ENCODE assay signal across 22 cellular contexts in genomic region chr6:41040911-41041536, GRCh38. TPM values are rescaled to one million over a fixed set of nuclear protein-coding genes. Genes with fewer than 3 reads are reported as not detected.
DNase-seq lines count a peak whose midpoint lies in the region; ATAC-seq, FAIRE-seq and TF ChIP-seq lines count a peak whose summit lies in the region.
"Had no signal": no experiment of that assay in that cellular context is flagged by ENCODE, and none has a peak within 500 bp of the region (broad histone marks: within the 10 kb centered on the region; RNA-seq: fewer than 3 reads in every experiment).

No MANE protein-coding gene starts in this region.

- H3K9me3 ChIP-seq in astrocyte (ENCODE audit: insufficient read depth, low read depth, low read length) = no peaks in the 10 kb centered on the region
- H3K9me3 ChIP-seq in HepG2 (ENCODE audit: low read length) = no peaks in the 10 kb centered on the region
- no peaks in the 10 kb centered on the region for H3K9me3 ChIP-seq in small intestine (ENCODE audit: control insufficient read depth, low read depth)
- H3K9me3 ChIP-seq in uterus = no peaks in the 10 kb centered on the region

- no peak overlapping the region for H2AFZ ChIP-seq in astrocyte (ENCODE audit: low read depth, low read length)
- no peak overlapping the region for H2AFZ ChIP-seq in HepG2 (ENCODE audit: low read length)

- WGBS in HepG2 (ENCODE audit: low lambda C conversion rate) = 48% methylated on average over 1 of the region's 1 CpG
- WGBS in small intestine, 3 donors = 22 to 63% (median 50%) methylated on average over 1 of the region's 1 CpG

- TF ChIP-seq POLR2A in HepG2 (IDR thresholded peaks at IDR 0.05; ENCODE audit: insufficient read depth in 1 of 2, low read depth in 2 of 2, low read length in 2 of 2) (no peak), uterus (IDR thresholded peaks at IDR 0.05) (no peak)

- no peaks in the 10 kb centered on the region for H3K27me3 Mint-ChIP-seq in astrocyte (ENCODE audit: low read depth, unreplicated experiment)
- H3K27me3 Mint-ChIP-seq: stimulated activated memory B cell treated with anti-CD40 and anti-IgM and Interleukin-4, amounts not matched to agents 10 μg/mL and 1 μg/mL and 100 μg/mL, for 72 hours had no signal

- peaks cover 19% of the 10 kb centered on the region for H3K4me1 Mint-ChIP-seq in astrocyte (ENCODE audit: low read depth, unreplicated experiment)
- H3K4me1 Mint-ChIP-seq: stimulated activated memory B cell treated with anti-CD40 and anti-IgM and Interleukin-4, amounts not matched to agents 10 μg/mL and 1 μg/mL and 100 μg/mL, for 72 hours had no signal

- H3K27ac ChIP-seq in astrocyte (ENCODE audit: low read depth, low read length) (no peak overlapping the region), HepG2 (ENCODE audit: extremely low read length, insufficient read depth, low read length) (peak overlapping the region; percentile 94), small intestine (ENCODE audit: low read depth in 1 of 2, low read length in 1 of 2) (peak overlapping the region; percentile 88 to 94), uterus (no peak overlapping the region)
- H3K27ac ChIP-seq: 22Rv1, WERI-Rb-1 had no signal

- H3K27ac Mint-ChIP-seq in astrocyte (ENCODE audit: unreplicated experiment) = peak overlapping the region; percentile 86
- H3K27ac Mint-ChIP-seq: HFFc6; mesothelial cell of epicardium; stimulated activated memory B cell treated with anti-CD40 and anti-IgM and Interleukin-4, amounts not matched to agents 10 μg/mL and 1 μg/mL and 100 μg/mL, for 72 hours had no signal

- POLR2A ChIA-PET in HepG2 (lab: Yijun Ruan, JAX) = interaction anchor here (0.8 to 4.2 kb wide), 17 partner anchors 9 to 479 kb away, joined by 3 to 59 read pairs (median 10); partner anchors contain the start of genes APOBEC2, NFYA and OARD1

- FAIRE-seq in astrocyte (lab: Jason Lieb, UNC) (no peak), HepG2 (lab: Jason Lieb, UNC) (no peak), small intestine (lab: Jason Lieb, UNC) (no peak)
- FAIRE-seq: colon had no signal

- TF ChIP-seq RAD21 in HepG2 (CRISPR knock-in tag; IDR thresholded peaks at IDR 0.05) = no peak

- H3K9ac ChIP-seq in astrocyte (ENCODE audit: low read length) (no peak overlapping the region), HepG2 (ENCODE audit: insufficient read depth, low read depth, low read length) (peak overlapping the region; percentile 73)

- TF ChIP-seq EP300 in HepG2 (IDR thresholded peaks at IDR 0.05; ENCODE audit: low read depth in 2 of 2, low read length in 2 of 2) = no peak
- no peak for TF ChIP-seq EP300 in HepG2 (CRISPR knock-in tag; IDR thresholded peaks at IDR 0.05; ENCODE audit: borderline replicate concordance)

- no peak overlapping the region for H3K4me3 Mint-ChIP-seq in astrocyte (ENCODE audit: unreplicated experiment)
- H3K4me3 Mint-ChIP-seq: HFFc6; mesothelial cell of epicardium; stimulated activated memory B cell treated with anti-CD40 and anti-IgM and Interleukin-4, amounts not matched to agents 10 μg/mL and 1 μg/mL and 100 μg/mL, for 72 hours had no signal

- no peak overlapping the region for H3K4me3 ChIP-seq in astrocyte (ENCODE audit: insufficient read depth, low read depth, low read length)
- H3K4me3 ChIP-seq in HepG2 (replicated peaks in 1 of 3; ENCODE audit: insufficient read depth in 1 of 3, low read depth in 2 of 3, low read length in 3 of 3) = peak overlapping the region in 1 of 3 experiments; percentile 64; a peak in 1 of 6 replicates
- H3K4me3 ChIP-seq in small intestine (ENCODE audit: low read depth in 1 of 2, low read length in 2 of 2) = no peak overlapping the region
- H3K4me3 ChIP-seq in uterus = no peak overlapping the region

- H3K4me2 ChIP-seq in astrocyte (ENCODE audit: low read length) (no peak overlapping the region), HepG2 (ENCODE audit: low read depth, low read length) (peak overlapping the region; percentile 79)

- in situ Hi-C loops in HepG2 (cut with HindIII; ENCODE audit: extremely low pct_ligation_motif_present, low pct_unique_long_range_greater_than_20kb) = loop anchor here (25.0 kb wide), 1 partner anchor 704 kb away; no protein-coding TSS in a partner anchor

- TF ChIP-seq CTCF in astrocyte (IDR thresholded peaks at IDR 0.05; ENCODE audit: insufficient read depth, low read depth, low read length) = no peak
- no peak for TF ChIP-seq CTCF in HepG2 (CRISPR knock-in tag; IDR thresholded peaks at IDR 0.05)
- no peak for TF ChIP-seq CTCF in uterus (IDR thresholded peaks at IDR 0.05)

- DNase-seq in NCI-H146 (lab: John Stamatoyannopoulos, UW) = peak; percentile 22
- no peak for DNase-seq in NCI-H146 treated with DMSO at 0.1 percent for 48 hours (lab: John Stamatoyannopoulos, UW; ENCODE audit: unreplicated experiment)
- DNase-seq in astrocyte (ENCODE audit: low read depth) = no peak
- DNase-seq in HepG2 (ENCODE audit: low spot score) = no peak
- DNase-seq in small intestine = no peak
- no peak for DNase-seq in uterus
- no peak for DNase-seq in activated gamma-delta T cell treated with Interleukin-2 at 50 U/mL for 16 hours
- DNase-seq: activated CD8-positive, alpha-beta memory T cell treated with anti-CD3 and anti-CD28 coated beads, Interleukin-2, amount 50 U/mL, for 48 hours; HFFc6; NCI-H1105 treated with DMSO at 0.1 percent for 48 hours; NCI-H524 treated with DMSO at 0.1 percent for 48 hours; stimulated activated CD4-positive, alpha-beta T cell treated with anti-CD3 and anti-CD28 coated beads, Interleukin-2, amount 100 ng/mL, for 24 hours; WERI-Rb-1 had no signal

- BruUV-seq in HepG2 (replicated peaks; lab: Mats Ljungman, UMichigan) = no TSS peak

- H3K36me3 Mint-ChIP-seq in astrocyte (ENCODE audit: low read depth, unreplicated experiment) = no peaks in the 10 kb centered on the region
- H3K36me3 Mint-ChIP-seq: mesothelial cell of epicardium had no signal

- CTCF ChIA-PET in HepG2 (lab: Yijun Ruan, JAX; ENCODE audit: low intra/inter-chr PET ratio, low total read pairs) = interaction anchor here (3.3 kb wide), 1 partner anchor 24 kb away, joined by 25 read pairs; no protein-coding TSS in a partner anchor

- H3K36me3 ChIP-seq in astrocyte (ENCODE audit: insufficient read depth, low read length) = no peaks in the 10 kb centered on the region
- H3K36me3 ChIP-seq in HepG2 (replicated peaks in 1 of 2; ENCODE audit: control insufficient read depth in 1 of 2, insufficient read depth in 2 of 2, low read length in 2 of 2) = no peaks in the 10 kb centered on the region
- H3K36me3 ChIP-seq in small intestine (ENCODE audit: control insufficient read depth in 2 of 2, insufficient read depth in 2 of 2, low read length in 2 of 2) = no peaks in the 10 kb centered on the region
- H3K36me3 ChIP-seq in uterus = no peaks in the 10 kb centered on the region
- H3K36me3 ChIP-seq: WERI-Rb-1 had no signal

- intact Hi-C loops in HepG2 (cut with micrococcal nuclease; ENCODE audit: unreplicated experiment) = loop anchor here (1.0 to 5.0 kb wide), 2 partner anchors 24 to 44 kb away; no protein-coding TSS in a partner anchor
- intact Hi-C loops in uterus (cut with DNase I; ENCODE audit: low total_unique reads) = no loop called here

- H3K79me2 ChIP-seq in astrocyte (ENCODE audit: insufficient read depth, low read length) (no peaks in the 10 kb centered on the region), HepG2 (ENCODE audit: insufficient read depth, low read length) (no peaks in the 10 kb centered on the region)

- H3K27me3 ChIP-seq in astrocyte (ENCODE audit: insufficient read depth, low read length) = peaks cover 3% of the 10 kb centered on the region
- H3K27me3 ChIP-seq in HepG2 (ENCODE audit: control insufficient read depth in 1 of 2, insufficient read depth in 2 of 2, low read length in 2 of 2) = no peaks in the 10 kb centered on the region
- no peaks in the 10 kb centered on the region for H3K27me3 ChIP-seq in small intestine (ENCODE audit: control insufficient read depth in 2 of 2, insufficient read depth in 2 of 2, low read length in 2 of 2)
- no peaks in the 10 kb centered on the region for H3K27me3 ChIP-seq in uterus

- peaks cover 3% of the 10 kb centered on the region for H3K9me3 Mint-ChIP-seq in astrocyte (ENCODE audit: unreplicated experiment)
- H3K9me3 Mint-ChIP-seq: HFFc6; mesothelial cell of epicardium; stimulated activated memory B cell treated with anti-CD40 and anti-IgM and Interleukin-4, amounts not matched to agents 10 μg/mL and 1 μg/mL and 100 μg/mL, for 72 hours had no signal

- no peak; the same call in 2 of the 3 replicates for ATAC-seq in HepG2
- ATAC-seq in GM19035 (IDR thresholded peaks at IDR 0.05; ENCODE audit: unreplicated experiment) = no peak
- ATAC-seq: stimulated activated memory B cell treated with anti-CD40 and anti-IgM and Interleukin-4, amounts not matched to agents 10 μg/mL and 1 μg/mL and 100 μg/mL, for 72 hours had no signal

- H3K4me1 ChIP-seq in astrocyte (ENCODE audit: insufficient read depth, low read length) = peaks cover 9% of the 10 kb centered on the region
- H3K4me1 ChIP-seq in HepG2 (ENCODE audit: insufficient read depth, low read length) = peaks cover 80% of the 10 kb centered on the region
- peaks cover 0 to 3% of the 10 kb centered on the region in 2 donors for H3K4me1 ChIP-seq in small intestine (ENCODE audit: control insufficient read depth in 2 of 2, insufficient read depth in 1 of 2, low read depth in 1 of 2, low read length in 1 of 2)
- H3K4me1 ChIP-seq in uterus = no peaks in the 10 kb centered on the region

- H4K20me1 ChIP-seq in astrocyte (ENCODE audit: insufficient read depth, low read length) (no peaks in the 10 kb centered on the region), HepG2 (ENCODE audit: insufficient read depth, low read length) (no peaks in the 10 kb centered on the region)

RNA-seq across cellular contexts. Expression of gene TSPO2, which starts 1.2 kb away (rescaled TPM):
- total RNA-seq in astrocyte (not detected in 2 replicates), HepG2 (2016; rRNA removed; fragmentation: Illumina TruSeq; extraction: Trizol) (not detected in 2 replicates), uterus (not detected)
- not detected in 2 replicates for total RNA-seq in HepG2 (2016; cell fraction: cytosol; rRNA removed; fragmentation: Illumina TruSeq; extraction: Trizol; ENCODE audit: low read depth)
- total RNA-seq in HepG2 (2016; cell fraction: insoluble cytoplasmic fraction; rRNA removed; fragmentation: Illumina TruSeq; extraction: Trizol) = 0.21 and 0.28 TPM in 2 replicates
- not detected in 2 replicates for total RNA-seq in HepG2 (2016; cell fraction: membrane; rRNA removed; fragmentation: Illumina TruSeq; extraction: Trizol)
- not detected in 2 replicates for total RNA-seq in HepG2 (2016; cell fraction: nucleus; rRNA removed; fragmentation: Illumina TruSeq; extraction: Trizol)
- polyA plus RNA-seq in HepG2 (2011; rRNA removed) (0.14 and 0.55 TPM in 2 replicates), small intestine (1 to 10 TPM in 2 of 3 donors, not detected in 1; 1.1 to 1.9 TPM)
- polyA plus RNA-seq in HepG2 (2011; cell fraction: cytosol; rRNA removed) = 0.14 and 0.51 TPM in 2 replicates
- 0.16 TPM in 1 of 2 replicates, not detected in the other for polyA plus RNA-seq in HepG2 (2011; cell fraction: nucleus; rRNA removed)
- 0.25 TPM in 1 of 2 replicates, not detected in the other for polyA plus RNA-seq in HepG2 (2012)
- polyA plus RNA-seq in HepG2 (2016; cell fraction: cytosol; fragmentation: Illumina TruSeq; extraction: Trizol; ENCODE audit: low read depth) = not detected in 2 replicates
- polyA plus RNA-seq in HepG2 (2016; cell fraction: insoluble cytoplasmic fraction; fragmentation: Illumina TruSeq; extraction: Trizol; ENCODE audit: low read depth) = not detected in 2 replicates
- not detected in 2 replicates for polyA plus RNA-seq in HepG2 (2016; cell fraction: membrane; fragmentation: Illumina TruSeq; extraction: Trizol; ENCODE audit: low read depth)
- polyA plus RNA-seq in HepG2 (2016; cell fraction: nucleus; fragmentation: Illumina TruSeq; extraction: Trizol; ENCODE audit: insufficient read depth, low read depth) = not detected in 2 replicates
- polyA minus RNA-seq in HepG2 (2011; rRNA and poly(A)+ RNA removed; ENCODE audit: low replicate concordance) = 0.72 TPM in 1 of 2 replicates, not detected in the other
- polyA minus RNA-seq in HepG2 (2011; cell fraction: cytosol; rRNA and poly(A)+ RNA removed) = not detected in 2 replicates
- polyA minus RNA-seq in HepG2 (2011; cell fraction: nucleus; rRNA and poly(A)+ RNA removed) = not detected in 2 replicates
- total RNA-seq: HFFc6; mesothelial cell of epicardium; pulmonary artery endothelial cell; T-helper 2 cell treated with Interferon-gamma antibody and Interleukin-4, amounts not matched to agents 100 ng/mL and 5 ng/mL, for 36 hours had no signal
- polyA plus RNA-seq: neural cell had no signal

RNA-seq across cellular contexts. Expression of gene UNC5CL, which starts 2.0 kb away (rescaled TPM):
- total RNA-seq in astrocyte (0.27 and 0.29 TPM in 2 replicates), HepG2 (2016; rRNA removed; fragmentation: Illumina TruSeq; extraction: Trizol) (0.87 and 2.4 TPM in 2 replicates), uterus (1 to 10 TPM in 2 of 4 donors, under 1 TPM in 1, not detected in 1; 0.26 to 1.4 (median 1.2) TPM)
- 0.26 and 0.30 TPM in 2 replicates for total RNA-seq in HepG2 (2016; cell fraction: cytosol; rRNA removed; fragmentation: Illumina TruSeq; extraction: Trizol; ENCODE audit: low read depth)
- total RNA-seq in HepG2 (2016; cell fraction: insoluble cytoplasmic fraction; rRNA removed; fragmentation: Illumina TruSeq; extraction: Trizol) = 1.1 and 2.3 TPM in 2 replicates
- 0.55 and 0.80 TPM in 2 replicates for total RNA-seq in HepG2 (2016; cell fraction: membrane; rRNA removed; fragmentation: Illumina TruSeq; extraction: Trizol)
- 3.5 and 4.1 TPM in 2 replicates for total RNA-seq in HepG2 (2016; cell fraction: nucleus; rRNA removed; fragmentation: Illumina TruSeq; extraction: Trizol)
- polyA plus RNA-seq in HepG2 (2011; rRNA removed) (2.5 TPM in 2 replicates), small intestine (10 to 100 TPM; 31.9 to 57.7 (median 32.8) TPM)
- 1.00 and 1.4 TPM in 2 replicates for polyA plus RNA-seq in HepG2 (2011; cell fraction: cytosol; rRNA removed)
- 15.4 and 20.4 TPM in 2 replicates for polyA plus RNA-seq in HepG2 (2011; cell fraction: nucleus; rRNA removed)
- 2.4 and 2.5 TPM in 2 replicates for polyA plus RNA-seq in HepG2 (2012)
- polyA plus RNA-seq in HepG2 (2016; cell fraction: cytosol; fragmentation: Illumina TruSeq; extraction: Trizol; ENCODE audit: low read depth) = 0.23 and 0.29 TPM in 2 replicates
- 0.71 and 0.86 TPM in 2 replicates for polyA plus RNA-seq in HepG2 (2016; cell fraction: insoluble cytoplasmic fraction; fragmentation: Illumina TruSeq; extraction: Trizol; ENCODE audit: low read depth)
- 0.43 and 0.89 TPM in 2 replicates for polyA plus RNA-seq in HepG2 (2016; cell fraction: membrane; fragmentation: Illumina TruSeq; extraction: Trizol; ENCODE audit: low read depth)
- 9.8 and 11.9 TPM in 2 replicates for polyA plus RNA-seq in HepG2 (2016; cell fraction: nucleus; fragmentation: Illumina TruSeq; extraction: Trizol; ENCODE audit: insufficient read depth, low read depth)
- 1.6 TPM in 1 of 2 replicates, not detected in the other for polyA minus RNA-seq in HepG2 (2011; rRNA and poly(A)+ RNA removed; ENCODE audit: low replicate concordance)
- polyA minus RNA-seq in HepG2 (2011; cell fraction: cytosol; rRNA and poly(A)+ RNA removed) = 0.35 TPM in 1 of 2 replicates, not detected in the other
- 2.5 and 4.4 TPM in 2 replicates for polyA minus RNA-seq in HepG2 (2011; cell fraction: nucleus; rRNA and poly(A)+ RNA removed)
- total RNA-seq: HFFc6 had no signal

RNA-seq across cellular contexts. Expression of gene APOBEC2, which starts 12.0 kb away (rescaled TPM):
- total RNA-seq in astrocyte (not detected in 2 replicates), HepG2 (2016; rRNA removed; fragmentation: Illumina TruSeq; extraction: Trizol) (0.09 and 0.35 TPM in 2 replicates), uterus (not detected)
- not detected in 2 replicates for total RNA-seq in HepG2 (2016; cell fraction: cytosol; rRNA removed; fragmentation: Illumina TruSeq; extraction: Trizol; ENCODE audit: low read depth)
- total RNA-seq in HepG2 (2016; cell fraction: insoluble cytoplasmic fraction; rRNA removed; fragmentation: Illumina TruSeq; extraction: Trizol) = 0.09 and 0.33 TPM in 2 replicates
- not detected in 2 replicates for total RNA-seq in HepG2 (2016; cell fraction: membrane; rRNA removed; fragmentation: Illumina TruSeq; extraction: Trizol)
- not detected in 2 replicates for total RNA-seq in HepG2 (2016; cell fraction: nucleus; rRNA removed; fragmentation: Illumina TruSeq; extraction: Trizol)
- polyA plus RNA-seq in HepG2 (2011; rRNA removed) (not detected in 2 replicates), small intestine (1 to 10 TPM in 2 of 3 donors, under 1 TPM in 1; 0.64 to 5.1 (median 3.1) TPM)
- polyA plus RNA-seq in HepG2 (2011; cell fraction: cytosol; rRNA removed) = 0.08 and 0.10 TPM in 2 replicates
- polyA plus RNA-seq in HepG2 (2011; cell fraction: nucleus; rRNA removed) = not detected in 2 replicates
- polyA plus RNA-seq in HepG2 (2012) = 0.28 and 0.79 TPM in 2 replicates
- polyA plus RNA-seq in HepG2 (2016; cell fraction: cytosol; fragmentation: Illumina TruSeq; extraction: Trizol; ENCODE audit: low read depth) = not detected in 2 replicates
- 0.44 TPM in 1 of 2 replicates, not detected in the other for polyA plus RNA-seq in HepG2 (2016; cell fraction: insoluble cytoplasmic fraction; fragmentation: Illumina TruSeq; extraction: Trizol; ENCODE audit: low read depth)
- not detected in 2 replicates for polyA plus RNA-seq in HepG2 (2016; cell fraction: membrane; fragmentation: Illumina TruSeq; extraction: Trizol; ENCODE audit: low read depth)
- polyA plus RNA-seq in HepG2 (2016; cell fraction: nucleus; fragmentation: Illumina TruSeq; extraction: Trizol; ENCODE audit: insufficient read depth, low read depth) = not detected in 2 replicates
- not detected in 2 replicates for polyA minus RNA-seq in HepG2 (2011; rRNA and poly(A)+ RNA removed; ENCODE audit: low replicate concordance)
- polyA minus RNA-seq in HepG2 (2011; cell fraction: cytosol; rRNA and poly(A)+ RNA removed) = not detected in 2 replicates
- 0.64 TPM in 1 of 2 replicates, not detected in the other for polyA minus RNA-seq in HepG2 (2011; cell fraction: nucleus; rRNA and poly(A)+ RNA removed)
- total RNA-seq: HFFc6; left lobe of liver; pulmonary artery endothelial cell; T-helper 2 cell treated with Interferon-gamma antibody and Interleukin-4, amounts not matched to agents 100 ng/mL and 5 ng/mL, for 36 hours had no signal
- polyA plus RNA-seq: neural cell had no signal

RNA-seq across cellular contexts. Expression of gene OARD1, which starts 31.1 kb away (rescaled TPM):
- total RNA-seq in astrocyte (10.6 and 14.3 TPM in 2 replicates), HepG2 (2016; rRNA removed; fragmentation: Illumina TruSeq; extraction: Trizol) (49.0 and 60.4 TPM in 2 replicates), uterus (10 to 100 TPM in 3 of 4 donors, 1 to 10 TPM in 1; 7.4 to 21.9 (median 18.2) TPM)
- 27.4 and 28.2 TPM in 2 replicates for total RNA-seq in HepG2 (2016; cell fraction: cytosol; rRNA removed; fragmentation: Illumina TruSeq; extraction: Trizol; ENCODE audit: low read depth)
- 49.5 and 55.0 TPM in 2 replicates for total RNA-seq in HepG2 (2016; cell fraction: insoluble cytoplasmic fraction; rRNA removed; fragmentation: Illumina TruSeq; extraction: Trizol)
- 39.5 and 41.0 TPM in 2 replicates for total RNA-seq in HepG2 (2016; cell fraction: membrane; rRNA removed; fragmentation: Illumina TruSeq; extraction: Trizol)
- 50.8 and 56.3 TPM in 2 replicates for total RNA-seq in HepG2 (2016; cell fraction: nucleus; rRNA removed; fragmentation: Illumina TruSeq; extraction: Trizol)
- polyA plus RNA-seq in HepG2 (2011; rRNA removed) (14.0 and 18.4 TPM in 2 replicates), small intestine (10 to 100 TPM; 31.3 to 45.1 (median 42.0) TPM)
- 8.9 and 11.4 TPM in 2 replicates for polyA plus RNA-seq in HepG2 (2011; cell fraction: cytosol; rRNA removed)
- polyA plus RNA-seq in HepG2 (2011; cell fraction: nucleus; rRNA removed) = 21.1 TPM in 2 replicates
- 29.6 and 43.1 TPM in 2 replicates for polyA plus RNA-seq in HepG2 (2012)
- 32.3 and 41.1 TPM in 2 replicates for polyA plus RNA-seq in HepG2 (2016; cell fraction: cytosol; fragmentation: Illumina TruSeq; extraction: Trizol; ENCODE audit: low read depth)
- polyA plus RNA-seq in HepG2 (2016; cell fraction: insoluble cytoplasmic fraction; fragmentation: Illumina TruSeq; extraction: Trizol; ENCODE audit: low read depth) = 75.4 and 76.2 TPM in 2 replicates
- 40.8 and 42.5 TPM in 2 replicates for polyA plus RNA-seq in HepG2 (2016; cell fraction: membrane; fragmentation: Illumina TruSeq; extraction: Trizol; ENCODE audit: low read depth)
- 45.0 and 50.9 TPM in 2 replicates for polyA plus RNA-seq in HepG2 (2016; cell fraction: nucleus; fragmentation: Illumina TruSeq; extraction: Trizol; ENCODE audit: insufficient read depth, low read depth)
- 5.5 and 10.5 TPM in 2 replicates for polyA minus RNA-seq in HepG2 (2011; rRNA and poly(A)+ RNA removed; ENCODE audit: low replicate concordance)
- 4.2 and 5.0 TPM in 2 replicates for polyA minus RNA-seq in HepG2 (2011; cell fraction: cytosol; rRNA and poly(A)+ RNA removed)
- 52.7 and 65.8 TPM in 2 replicates for polyA minus RNA-seq in HepG2 (2011; cell fraction: nucleus; rRNA and poly(A)+ RNA removed)

RNA-seq across cellular contexts. Expression of gene NFYA, which starts 31.8 kb away (rescaled TPM):
- total RNA-seq in astrocyte (26.7 and 27.8 TPM in 2 replicates), HepG2 (2016; rRNA removed; fragmentation: Illumina TruSeq; extraction: Trizol) (22.9 and 52.0 TPM in 2 replicates), uterus (10 to 100 TPM; 10.9 to 43.6 (median 18.4) TPM)
- 3.6 and 4.8 TPM in 2 replicates for total RNA-seq in HepG2 (2016; cell fraction: cytosol; rRNA removed; fragmentation: Illumina TruSeq; extraction: Trizol; ENCODE audit: low read depth)
- total RNA-seq in HepG2 (2016; cell fraction: insoluble cytoplasmic fraction; rRNA removed; fragmentation: Illumina TruSeq; extraction: Trizol) = 22.0 and 49.9 TPM in 2 replicates
- total RNA-seq in HepG2 (2016; cell fraction: membrane; rRNA removed; fragmentation: Illumina TruSeq; extraction: Trizol) = 18.4 and 21.5 TPM in 2 replicates
- total RNA-seq in HepG2 (2016; cell fraction: nucleus; rRNA removed; fragmentation: Illumina TruSeq; extraction: Trizol) = 33.7 and 34.3 TPM in 2 replicates
- polyA plus RNA-seq in HepG2 (2011; rRNA removed) (14.8 and 16.0 TPM in 2 replicates), small intestine (1 to 10 TPM; 4.6 to 8.6 (median 5.8) TPM)
- polyA plus RNA-seq in HepG2 (2011; cell fraction: cytosol; rRNA removed) = 9.2 and 9.9 TPM in 2 replicates
- 19.0 and 21.1 TPM in 2 replicates for polyA plus RNA-seq in HepG2 (2011; cell fraction: nucleus; rRNA removed)
- polyA plus RNA-seq in HepG2 (2012) = 18.5 and 18.9 TPM in 2 replicates
- polyA plus RNA-seq in HepG2 (2016; cell fraction: cytosol; fragmentation: Illumina TruSeq; extraction: Trizol; ENCODE audit: low read depth) = 2.2 and 3.1 TPM in 2 replicates
- polyA plus RNA-seq in HepG2 (2016; cell fraction: insoluble cytoplasmic fraction; fragmentation: Illumina TruSeq; extraction: Trizol; ENCODE audit: low read depth) = 61.2 and 64.1 TPM in 2 replicates
- polyA plus RNA-seq in HepG2 (2016; cell fraction: membrane; fragmentation: Illumina TruSeq; extraction: Trizol; ENCODE audit: low read depth) = 9.3 and 11.6 TPM in 2 replicates
- 65.3 and 68.8 TPM in 2 replicates for polyA plus RNA-seq in HepG2 (2016; cell fraction: nucleus; fragmentation: Illumina TruSeq; extraction: Trizol; ENCODE audit: insufficient read depth, low read depth)
- 53.8 and 56.2 TPM in 2 replicates for polyA minus RNA-seq in HepG2 (2011; rRNA and poly(A)+ RNA removed; ENCODE audit: low replicate concordance)
- polyA minus RNA-seq in HepG2 (2011; cell fraction: cytosol; rRNA and poly(A)+ RNA removed) = 15.1 and 18.1 TPM in 2 replicates
- polyA minus RNA-seq in HepG2 (2011; cell fraction: nucleus; rRNA and poly(A)+ RNA removed) = 22.9 and 23.2 TPM in 2 replicates

Comparison
In these comparisons a context has a peak if more than half of its experiments do, and no peak if none do; other contexts are left out.
1. H3K27ac ChIP-seq: peak in HepG2 (single experiment) and small intestine (2 of 2); none in astrocyte (single experiment) and uterus (0 of 2).